7 cellular contexts compared by ENCODE assay signal in genomic region chr22:24156146-24156914, GRCh38. TPM values are rescaled to one million over a fixed set of nuclear protein-coding genes. Genes with fewer than 3 reads are reported as not detected.
DNase-seq lines count a peak whose midpoint lies in the region; ATAC-seq and TF ChIP-seq lines count a peak whose summit lies in the region.

No MANE protein-coding gene starts in this region.

- DNase-seq in SW480 (ENCODE audit: low spot score) (peak; percentile 31), amniotic epithelial cell (ENCODE audit: low read depth) (peak; percentile 42), spleen (peak; percentile 94), NCI-H2081 treated with DMSO at 0.1 percent for 48 hours (lab: John Stamatoyannopoulos, UW) (no peak)

- no peaks in the 10 kb centered on the region for H3K27me3 ChIP-seq in spleen (replicated peaks in 1 of 7)

- peak overlapping the region; percentile 61 to 97 (median 92) for H3K27ac ChIP-seq in spleen

- H3K4me1 ChIP-seq in spleen = peaks cover 42 to 88% (median 70%) of the 10 kb centered on the region in 6 donors

- H3K9me3 ChIP-seq in spleen = no peaks in the 10 kb centered on the region

- WGBS in spleen, 5 donors = 0 to 2% (median 1%) methylated on average over 41 to 77 of the region's 77 CpGs

- H3K4me3 ChIP-seq in iPS-11a (ENCODE audit: low read depth, low read length) (peak overlapping the region; percentile 45), spleen (peak overlapping the region; percentile 59 to 99 (median 90))

- TF ChIP-seq CTCF in spleen (IDR thresholded peaks at IDR 0.05 in 8 of 11, conservative IDR thresholded peaks at IDR 0.05 in 3 of 11) = no peak

- intact Hi-C loops in spleen (cut with DNase I; ENCODE audit: low total_unique reads) = no loop called here

- peaks cover 0 to 26% (median 7%) of the 10 kb centered on the region in 6 donors for H3K36me3 ChIP-seq in spleen

- no peak for TF ChIP-seq POLR2A in spleen (IDR thresholded peaks at IDR 0.05)

- ATAC-seq in GM18907 (IDR thresholded peaks at IDR 0.05; ENCODE audit: unreplicated experiment) (peak; percentile 39), HG03039 (IDR thresholded peaks at IDR 0.05; ENCODE audit: unreplicated experiment) (peak; percentile 25)

RNA-seq across cellular contexts. Expression of gene SUSD2, which starts 25.0 kb away (rescaled TPM):
- total RNA-seq in spleen = 1 to 10 TPM; 1.4 to 9.0 (median 3.2) TPM
- 1 to 10 TPM; 2.2 to 4.0 (median 3.6) TPM for polyA plus RNA-seq in spleen
